8 cellular contexts compared by ENCODE assay signal in genomic region chr1:206575165-206575893, GRCh38. TPM values are rescaled to one million over a fixed set of nuclear protein-coding genes. Genes with fewer than 3 reads are reported as not detected.
DNase-seq lines count a peak whose midpoint lies in the region; ATAC-seq and TF ChIP-seq lines count a peak whose summit lies in the region.

No MANE protein-coding gene starts in this region.

- peaks cover 91% of the 10 kb centered on the region for H3K4me1 Mint-ChIP-seq in central memory CD8-positive, alpha-beta T cell
- peaks cover 5% of the 10 kb centered on the region for H3K4me1 Mint-ChIP-seq in type B pancreatic cell (ENCODE audit: unreplicated experiment)

- no peaks in the 10 kb centered on the region for H3K79me2 ChIP-seq in OCI-LY7 (ENCODE audit: insufficient read depth, low read depth, low read length)

- peak; percentile 51 for DNase-seq in activated T-cell treated with anti-CD3 and anti-CD28 coated beads, Interleukin-2, amount 50 U/mL, for 1 hour
- DNase-seq in activated T-cell treated with anti-CD3 and anti-CD28 coated beads for 4 hours (no peak), OCI-LY7 (ENCODE audit: low spot score) (peak; percentile 35), type B pancreatic cell (ENCODE audit: extremely low spot score, unreplicated experiment) (no peak), SW480 (ENCODE audit: low spot score) (no peak), COLO668 (lab: John Stamatoyannopoulos, UW; ENCODE audit: unreplicated experiment) (no peak)
- peak in 1 of 2 donors; percentile 60 for DNase-seq in central memory CD8-positive, alpha-beta T cell (ENCODE audit: low spot score in 2 of 2)

- H3K27ac ChIP-seq in OCI-LY7 (ENCODE audit: low read depth, low read length, poor library complexity, severe bottlenecking) (no peak overlapping the region), mucosa of rectum (ENCODE audit: low read depth in 2 of 2, low read length in 2 of 2) (peak overlapping the region; percentile 70 to 84)

- TF ChIP-seq CTCF in OCI-LY7 (conservative IDR thresholded peaks at IDR 0.05; ENCODE audit: low read length) (no peak), type B pancreatic cell (conservative IDR thresholded peaks at IDR 0.05) (no peak)

- no TSS peak for BruUV-seq in OCI-LY7 (replicated peaks; lab: Mats Ljungman, UMichigan)

- no peaks in the 10 kb centered on the region for H3K27me3 ChIP-seq in mucosa of rectum (ENCODE audit: control insufficient read depth in 2 of 2, insufficient read depth in 2 of 2, low read length in 2 of 2)

- H3K9ac ChIP-seq in mucosa of rectum (ENCODE audit: low read depth in 1 of 2, low read length in 2 of 2), result peak overlapping the region; percentile 15 to 36

- H3K4me3 Mint-ChIP-seq in central memory CD8-positive, alpha-beta T cell, result peak overlapping the region; percentile 56
- H3K4me3 Mint-ChIP-seq in type B pancreatic cell, result no peak overlapping the region

- peaks cover 59% of the 10 kb centered on the region for H3K36me3 Mint-ChIP-seq in central memory CD8-positive, alpha-beta T cell (ENCODE audit: insufficient read depth)
- no peaks in the 10 kb centered on the region for H3K36me3 Mint-ChIP-seq in type B pancreatic cell

- H3K4me2 ChIP-seq in OCI-LY7 (ENCODE audit: low read length), result peak overlapping the region; percentile 10; the same call in 1 of the 2 replicates

- H3K36me3 ChIP-seq in OCI-LY7 (ENCODE audit: insufficient read depth, low read length) (no peaks in the 10 kb centered on the region), mucosa of rectum (ENCODE audit: control insufficient read depth in 2 of 2, insufficient read depth in 2 of 2, low read length in 2 of 2) (no peaks in the 10 kb centered on the region)

- H3K4me3 ChIP-seq in OCI-LY7 (ENCODE audit: low read depth, low read length, poor library complexity, severe bottlenecking), result no peak overlapping the region
- peak overlapping the region in 1 of 2 donors; percentile 45 for H3K4me3 ChIP-seq in mucosa of rectum (ENCODE audit: low read length in 2 of 2)

- intact Hi-C loops in OCI-LY7 (cut with micrococcal nuclease; ENCODE audit: unreplicated experiment), result no loop called here

- peak; percentile 71 for ATAC-seq in central memory CD8-positive, alpha-beta T cell (replicated peaks; ENCODE audit: extremely low read depth, poor library complexity, severe bottlenecking)

- no peaks in the 10 kb centered on the region for H3K9me2 ChIP-seq in OCI-LY7 (ENCODE audit: insufficient read depth, low read length)

- no peaks in the 10 kb centered on the region for H4K20me1 ChIP-seq in OCI-LY7 (ENCODE audit: insufficient read depth, low read length)

- H3K9me3 ChIP-seq in OCI-LY7 (ENCODE audit: low read length) (no peaks in the 10 kb centered on the region), mucosa of rectum (ENCODE audit: control insufficient read depth in 2 of 2, low read length in 2 of 2) (no peaks in the 10 kb centered on the region)

- H3K9me3 Mint-ChIP-seq in central memory CD8-positive, alpha-beta T cell, result no peaks in the 10 kb centered on the region
- no peaks in the 10 kb centered on the region for H3K9me3 Mint-ChIP-seq in type B pancreatic cell

- peak overlapping the region; percentile 44; the same call in 1 of the 2 replicates for H2AFZ ChIP-seq in OCI-LY7 (ENCODE audit: low read length)

- CTCF ChIA-PET in OCI-LY7 (lab: Charles Lee; ENCODE audit: unreplicated experiment), result no interaction called here

- peaks cover 19% of the 10 kb centered on the region for H3K4me1 ChIP-seq in OCI-LY7 (ENCODE audit: insufficient read depth, low read length, poor library complexity, severe bottlenecking)
- H3K4me1 ChIP-seq in mucosa of rectum (ENCODE audit: control insufficient read depth in 2 of 2, insufficient read depth in 2 of 2, low read length in 2 of 2), result peaks cover 7 to 28% of the 10 kb centered on the region in 2 donors

- peak overlapping the region; percentile 100 for H3K27ac Mint-ChIP-seq in central memory CD8-positive, alpha-beta T cell (ENCODE audit: low read depth)
- H3K27ac Mint-ChIP-seq in type B pancreatic cell, result no peak overlapping the region

- POLR2A ChIA-PET in OCI-LY7 (lab: Charles Lee), result interaction anchor here (0.7 to 1.2 kb wide), 4 partner anchors 12 to 20 kb away, joined by 3 to 7 read pairs (median 5); no protein-coding TSS in a partner anchor

- H3K27me3 Mint-ChIP-seq in central memory CD8-positive, alpha-beta T cell, result no peaks in the 10 kb centered on the region
- H3K27me3 Mint-ChIP-seq in type B pancreatic cell, result peaks cover 4% of the 10 kb centered on the region

RNA-seq across cellular contexts. Expression of gene EIF2D, which starts 36.9 kb away (rescaled TPM):
- 85.4 and 89.3 TPM in 2 replicates for total RNA-seq in OCI-LY7 (2014; rRNA removed; shearing (Covaris generic))
- total RNA-seq in OCI-LY7 (2022) (68.6 and 72.3 TPM in 2 replicates), type B pancreatic cell (ENCODE audit: low replicate concordance) (38.2 and 45.7 TPM in 2 replicates)

Comparison
In these comparisons a context has a peak if more than half of its experiments do, and no peak if none do; other contexts are left out.
1. DNase-seq: peak in activated T-cell treated with anti-CD3 and anti-CD28 coated beads, Interleukin-2, amount 50 U/mL, for 1 hour (single experiment) and OCI-LY7 (single experiment); none in activated T-cell treated with anti-CD3 and anti-CD28 coated beads for 4 hours (single experiment), type B pancreatic cell (single experiment), SW480 (single experiment) and COLO668 (single experiment).